In the genomic region with DNA sequence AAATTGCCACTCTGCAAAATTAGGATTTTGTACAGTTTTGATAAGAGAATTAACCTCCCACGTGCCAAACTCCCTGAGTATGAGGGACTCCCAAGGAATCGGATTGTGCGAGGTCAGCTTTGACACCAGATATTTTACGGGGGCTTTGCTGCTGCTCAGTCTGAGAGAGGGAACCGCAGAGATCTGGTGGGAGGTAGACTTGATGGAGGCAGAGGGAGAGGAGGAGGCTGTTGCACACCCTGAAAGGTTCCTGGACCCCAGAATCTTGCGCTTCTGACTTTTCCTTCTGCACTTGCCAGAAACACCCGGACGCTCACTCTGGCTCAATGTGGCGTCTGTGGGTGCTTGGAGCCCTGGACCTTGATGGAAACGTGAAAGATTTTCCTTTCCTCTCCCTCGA, we compare ENCODE assay signal across 21 cellular contexts.
"Had no signal": no experiment of that assay in that cellular context is flagged by ENCODE, and none has a peak within 500 bp of the region (broad histone marks: within the 10 kb centered on the region; RNA-seq: fewer than 3 reads in every experiment).

No MANE protein-coding gene starts in this region.

- H3K9me3 Mint-ChIP-seq: activated CD4-positive, alpha-beta memory T cell treated with anti-CD3 and anti-CD28 coated beads for 36 hours; activated CD4-positive, alpha-beta T cell treated with anti-CD3 and anti-CD28 coated beads, Interleukin-2, amount 10 ng/mL, durations not matched to agents 24 days and 14 days; activated T-cell treated with anti-CD3 and anti-CD28 coated beads, Interleukin-2, amount 50 U/mL, for 4 hours; activated T-helper 17 cell treated with anti-CD3 and anti-CD28 coated beads, Interleukin-2, amount 50 U/mL, for 72 hours; endodermal cell; mesothelial cell of epicardium; naive B cell; nephron progenitor cell; type B pancreatic cell had no signal

- H3K4me1 Mint-ChIP-seq: activated CD4-positive, alpha-beta T cell treated with anti-CD3 and anti-CD28 coated beads, Interleukin-2, amount 10 ng/mL, durations not matched to agents 24 days and 14 days; activated T-helper 17 cell treated with anti-CD3 and anti-CD28 coated beads, Interleukin-2, amount 50 U/mL, for 72 hours had no signal

- H3K27me3 Mint-ChIP-seq: activated T-helper 17 cell treated with anti-CD3 and anti-CD28 coated beads, Interleukin-2, amount 50 U/mL, for 72 hours had no signal

- H3K4me3 Mint-ChIP-seq: activated CD4-positive, alpha-beta memory T cell treated with anti-CD3 and anti-CD28 coated beads for 36 hours; activated CD4-positive, alpha-beta T cell treated with anti-CD3 and anti-CD28 coated beads, Interleukin-2, amount 10 ng/mL, durations not matched to agents 24 days and 14 days; activated T-cell treated with anti-CD3 and anti-CD28 coated beads, Interleukin-2, amount 50 U/mL, for 4 hours; activated T-helper 17 cell treated with anti-CD3 and anti-CD28 coated beads, Interleukin-2, amount 50 U/mL, for 72 hours; endodermal cell; mesothelial cell of epicardium; naive B cell; nephron progenitor cell; type B pancreatic cell had no signal

- H3K27ac Mint-ChIP-seq: activated CD4-positive, alpha-beta memory T cell treated with anti-CD3 and anti-CD28 coated beads for 36 hours; activated CD4-positive, alpha-beta T cell treated with anti-CD3 and anti-CD28 coated beads, Interleukin-2, amount 10 ng/mL, durations not matched to agents 24 days and 14 days; activated T-helper 17 cell treated with anti-CD3 and anti-CD28 coated beads, Interleukin-2, amount 50 U/mL, for 72 hours; endodermal cell; mesothelial cell of epicardium; nephron progenitor cell; type B pancreatic cell had no signal

- DNase-seq: activated CD4-positive, alpha-beta memory T cell treated with anti-CD3 and anti-CD28 coated beads for 36 hours; activated CD4-positive, alpha-beta T cell treated with anti-CD3 and anti-CD28 coated beads, Interleukin-2, amount 10 ng/mL, durations not matched to agents 24 days and 14 days; activated CD4-positive, CD25-positive, alpha-beta regulatory T cell treated with anti-CD3 and anti-CD28 coated beads, Interleukin-2, amount 50 U/mL, for 72 hours; activated gamma-delta T cell treated with Interleukin-2 at 50 U/mL for 16 hours; activated naive CD4-positive, alpha-beta T cell treated with anti-CD3 and anti-CD28 coated beads, Interleukin-2, amount 50 U/mL, for 16 hours; activated T-cell treated with anti-CD3 and anti-CD28 coated beads, Interleukin-2, amount 50 U/mL, for 4 hours; amniotic stem cell; central memory CD4-positive, alpha-beta T cell; esophagus squamous epithelium; foreskin melanocyte; left colon; naive B cell; nephron progenitor cell; nucleus accumbens; right cardiac atrium; stimulated activated CD4-positive, alpha-beta T cell treated with anti-CD3 and anti-CD28 coated beads, Interleukin-4, amount 100 ng/mL, for 1 hour; stimulated activated naive CD8-positive, alpha-beta T cell treated with anti-CD3 and anti-CD28 coated beads, Interleukin-15, Interleukin-2, amounts not matched to agents 100 U/mL and 50 U/mL, for 24 hours had no signal

- H3K36me3 Mint-ChIP-seq: activated CD4-positive, alpha-beta memory T cell treated with anti-CD3 and anti-CD28 coated beads for 36 hours; mesothelial cell of epicardium; naive B cell; type B pancreatic cell had no signal
